Comparison of ENCODE assay signal across 17 cellular contexts in genomic region chr11:76203937-76204336, GRCh38. TPM values are rescaled to one million over a fixed set of nuclear protein-coding genes. Genes with fewer than 3 reads are reported as not detected.
A peak's percentile ranks its signal among the peaks of the same experiment; 100 is the strongest.
DNase-seq lines count a peak whose midpoint lies in the region; ATAC-seq and TF ChIP-seq lines count a peak whose summit lies in the region.
"Had no signal": no experiment of that assay in that cellular context is flagged by ENCODE, and none has a peak within 500 bp of the region (broad histone marks: within the 10 kb centered on the region; RNA-seq: fewer than 3 reads in every experiment).

No MANE protein-coding gene starts in this region.

- no peak overlapping the region for H3K27ac ChIP-seq in CD4-positive, alpha-beta T cell (ENCODE audit: low read depth, low read length)
- H3K27ac ChIP-seq in osteoblast (ENCODE audit: low read depth, low read length) (no peak overlapping the region), smooth muscle cell (ENCODE audit: low read depth) (no peak overlapping the region)
- H3K27ac ChIP-seq: GM23248 had no signal

- 94% methylated on average over 5 of the region's 5 CpGs for WGBS in smooth muscle cell (ENCODE audit: low lambda C conversion rate)

- H3K36me3 Mint-ChIP-seq in CD4-positive, alpha-beta T cell (ENCODE audit: low read depth): no peaks in the 10 kb centered on the region
- H3K36me3 Mint-ChIP-seq in Caco-2 (ENCODE audit: insufficient read depth, unreplicated experiment): peaks cover 23% of the 10 kb centered on the region
- peaks cover 5% of the 10 kb centered on the region for H3K36me3 Mint-ChIP-seq in nephron (ENCODE audit: low read depth)
- H3K36me3 Mint-ChIP-seq: CD8-positive, alpha-beta T cell had no signal

- intact Hi-C loops in CD4-positive, alpha-beta T cell (cut with DNase I, micrococcal nuclease): loop anchor here in 1 of 2 experiments (10.0 kb wide), 1 partner anchor 241 kb away; the partner anchor contains the start of gene EMSY
- intact Hi-C loops in Caco-2 (cut with micrococcal nuclease; ENCODE audit: unreplicated experiment): no loop called here

- H3K36me3 ChIP-seq in Caco-2 (ENCODE audit: control insufficient read depth, insufficient read depth, low read length) (no peaks in the 10 kb centered on the region), osteoblast (ENCODE audit: insufficient read depth, low read length) (no peaks in the 10 kb centered on the region), smooth muscle cell (ENCODE audit: low read depth) (no peaks in the 10 kb centered on the region)
- H3K36me3 ChIP-seq: HAP-1 had no signal

- POLR2A ChIA-PET in CD4-positive, alpha-beta T cell (lab: Charles Lee): no interaction called here
- POLR2A ChIA-PET in Caco-2 (lab: Charles Lee): no interaction called here

- no peak overlapping the region for H3K4me2 ChIP-seq in osteoblast (ENCODE audit: insufficient read depth, low read length)
- H3K4me2 ChIP-seq in smooth muscle cell: no peak overlapping the region

- H3K4me1 ChIP-seq in Caco-2 (peaks cover 14% of the 10 kb centered on the region), osteoblast (ENCODE audit: insufficient read depth, low read length) (peaks cover 20% of the 10 kb centered on the region), smooth muscle cell (ENCODE audit: low read depth) (peaks cover 20% of the 10 kb centered on the region)

- H3K4me3 ChIP-seq in Caco-2 (ENCODE audit: low read depth, low read length) (no peak overlapping the region), osteoblast (ENCODE audit: insufficient read depth, low read length) (no peak overlapping the region), smooth muscle cell (no peak overlapping the region)
- H3K4me3 ChIP-seq: GM23248, HAP-1 had no signal

- H3K27me3 ChIP-seq in CD4-positive, alpha-beta T cell (ENCODE audit: control insufficient read depth, insufficient read depth, low read length): peaks cover 53% of the 10 kb centered on the region
- H3K27me3 ChIP-seq in Caco-2 (replicated peaks; ENCODE audit: control insufficient read depth, insufficient read depth, low read length): no peaks in the 10 kb centered on the region
- H3K27me3 ChIP-seq in osteoblast (ENCODE audit: insufficient read depth, low read length): peaks cover 47% of the 10 kb centered on the region
- H3K27me3 ChIP-seq in smooth muscle cell (ENCODE audit: low read depth): peaks cover 7% of the 10 kb centered on the region

- H3K4me1 Mint-ChIP-seq in CD4-positive, alpha-beta T cell (ENCODE audit: low read depth): peaks cover 18% of the 10 kb centered on the region
- H3K4me1 Mint-ChIP-seq in Caco-2 (ENCODE audit: low read depth, unreplicated experiment): peaks cover 22% of the 10 kb centered on the region
- H3K4me1 Mint-ChIP-seq in nephron: peaks cover 16% of the 10 kb centered on the region

- H3K79me2 ChIP-seq in osteoblast (ENCODE audit: insufficient read depth, low read length): no peaks in the 10 kb centered on the region
- no peaks in the 10 kb centered on the region for H3K79me2 ChIP-seq in smooth muscle cell (ENCODE audit: low read depth)

- no peaks in the 10 kb centered on the region for H3F3A ChIP-seq in smooth muscle cell (ENCODE audit: low read depth)

- no peaks in the 10 kb centered on the region for H3K9me3 Mint-ChIP-seq in CD4-positive, alpha-beta T cell
- H3K9me3 Mint-ChIP-seq in Caco-2 (ENCODE audit: unreplicated experiment): no peaks in the 10 kb centered on the region
- no peaks in the 10 kb centered on the region for H3K9me3 Mint-ChIP-seq in nephron
- H3K9me3 Mint-ChIP-seq: CD8-positive, alpha-beta T cell; IgD-negative memory B cell had no signal

- CTCF ChIA-PET in CD4-positive, alpha-beta T cell (lab: Charles Lee): no interaction called here
- CTCF ChIA-PET in Caco-2 (lab: Charles Lee): no interaction called here

- no TSS peak for BruUV-seq in Caco-2 (replicated peaks; lab: Mats Ljungman, UMichigan)

- no peak overlapping the region for H3K9ac ChIP-seq in smooth muscle cell (ENCODE audit: low read depth)
- H3K9ac ChIP-seq: GM23248 had no signal

- no peak for TF ChIP-seq CTCF in CD4-positive, alpha-beta T cell (IDR thresholded peaks at IDR 0.05)
- TF ChIP-seq CTCF in Caco-2 (IDR thresholded peaks at IDR 0.05; ENCODE audit: insufficient read depth in 1 of 2, low read depth in 1 of 2, low read length in 1 of 2, severe bottlenecking in 1 of 2, unreplicated experiment in 1 of 2): no peak
- TF ChIP-seq CTCF in nephron (IDR thresholded peaks at IDR 0.05; ENCODE audit: unreplicated experiment in 3 of 3): no peak
- no peak for TF ChIP-seq CTCF in osteoblast (IDR thresholded peaks at IDR 0.05; ENCODE audit: extremely low read depth, low read depth, low read length)
- TF ChIP-seq CTCF in smooth muscle cell (IDR thresholded peaks at IDR 0.05; ENCODE audit: borderline replicate concordance, insufficient read depth, poor library complexity, severe bottlenecking): no peak

- peaks cover 39% of the 10 kb centered on the region for H3K27me3 Mint-ChIP-seq in CD4-positive, alpha-beta T cell
- H3K27me3 Mint-ChIP-seq in Caco-2 (ENCODE audit: insufficient read depth, unreplicated experiment): no peaks in the 10 kb centered on the region
- H3K27me3 Mint-ChIP-seq in nephron (ENCODE audit: low read depth): peaks cover 70% of the 10 kb centered on the region

- H2AFZ ChIP-seq in osteoblast (ENCODE audit: low read length) (no peak overlapping the region), smooth muscle cell (ENCODE audit: low read depth) (no peak overlapping the region)
- H2AFZ ChIP-seq: GM23248 had no signal

- H3K27ac Mint-ChIP-seq in CD4-positive, alpha-beta T cell: no peak overlapping the region
- H3K27ac Mint-ChIP-seq in Caco-2 (ENCODE audit: unreplicated experiment) (no peak overlapping the region), nephron (no peak overlapping the region)
- H3K27ac Mint-ChIP-seq: CD14-positive monocyte; CD8-positive, alpha-beta T cell; IgD-negative memory B cell had no signal

- peak overlapping the region; percentile 55 for H3K4me3 Mint-ChIP-seq in CD4-positive, alpha-beta T cell
- H3K4me3 Mint-ChIP-seq in Caco-2 (ENCODE audit: unreplicated experiment): peak overlapping the region; percentile 85
- peak overlapping the region; percentile 29 to 79 (median 53) for H3K4me3 Mint-ChIP-seq in nephron
- H3K4me3 Mint-ChIP-seq: CD8-positive, alpha-beta T cell had no signal

- peaks cover 2% of the 10 kb centered on the region for H4K20me1 ChIP-seq in osteoblast (ENCODE audit: insufficient read depth, low read length)
- no peaks in the 10 kb centered on the region for H4K20me1 ChIP-seq in smooth muscle cell (ENCODE audit: low read depth)

- no peak for ATAC-seq in CD4-positive, alpha-beta T cell (ENCODE audit: poor library complexity)
- no peak for ATAC-seq in HG03354 (IDR thresholded peaks at IDR 0.05; ENCODE audit: poor library complexity, severe bottlenecking, unreplicated experiment)
- ATAC-seq: CD8-positive, alpha-beta T cell had no signal

- no peaks in the 10 kb centered on the region for H3K9me3 ChIP-seq in CD4-positive, alpha-beta T cell (ENCODE audit: control insufficient read depth, low read length)
- H3K9me3 ChIP-seq in Caco-2: no peaks in the 10 kb centered on the region
- no peaks in the 10 kb centered on the region for H3K9me3 ChIP-seq in osteoblast (ENCODE audit: low read depth, low read length)
- H3K9me3 ChIP-seq in smooth muscle cell (replicated peaks; ENCODE audit: low read depth): no peaks in the 10 kb centered on the region

- DNase-seq in CD4-positive, alpha-beta T cell: no peak
- DNase-seq in Caco-2 (no peak), osteoblast (ENCODE audit: insufficient read length, low spot score, missing footprints) (peak; percentile 71), AG08396 (ENCODE audit: low spot score) (no peak), smooth muscle cell (lab: John Stamatoyannopoulos, UW; ENCODE audit: unreplicated experiment) (no peak)
- DNase-seq: ACHN, AML-193, DMS 273 treated with DMSO at 0.1 percent for 48 hours, GM23248, KBM-7 had no signal

RNA-seq across cellular contexts. Expression of gene WNT11, which starts 2.4 kb away (rescaled TPM):
- total RNA-seq in CD4-positive, alpha-beta T cell: 1 to 10 TPM in 1 of 2 experiments, under 1 TPM in 1; 0.30 to 1.2 TPM
- total RNA-seq in Caco-2 (2022) (22.6 and 29.0 TPM in 2 replicates), osteoblast (under 0.01 and 0.36 TPM in 2 replicates), smooth muscle cell (6.8 and 13.5 TPM in 2 replicates)
- 9.4 and 12.1 TPM in 2 replicates for polyA plus RNA-seq in smooth muscle cell
- total RNA-seq: GM23248, H4 had no signal
- polyA plus RNA-seq: GM23248, IgD-negative memory B cell had no signal
